22 cellular contexts compared by ENCODE assay signal in the genomic region with DNA sequence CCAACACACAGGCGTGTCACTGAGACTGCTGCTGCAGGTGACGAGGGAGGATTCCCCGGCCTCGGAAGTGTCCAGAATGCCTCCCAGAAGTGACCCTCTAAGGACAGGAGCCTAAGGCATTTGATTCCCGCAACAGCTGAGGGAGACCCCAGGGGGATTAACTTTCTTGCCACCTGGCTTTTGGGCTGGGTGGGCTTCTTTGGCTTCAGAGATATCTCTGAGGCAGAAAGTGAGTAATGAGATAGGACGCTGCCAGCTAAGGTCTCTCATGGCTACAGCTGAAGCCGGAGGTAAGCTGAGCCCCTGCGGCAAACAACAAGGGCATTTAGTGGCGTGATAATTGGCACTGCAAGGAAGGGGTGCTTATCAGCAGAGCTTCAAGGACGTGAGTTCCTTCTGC.
"Had no signal": no experiment of that assay in that cellular context is flagged by ENCODE, and none has a peak within 500 bp of the region (broad histone marks: within the 10 kb centered on the region; RNA-seq: fewer than 3 reads in every experiment).

No MANE protein-coding gene starts in this region.

- H3K27ac Mint-ChIP-seq: activated naive CD4-positive, alpha-beta T cell treated with anti-CD3 and anti-CD28 coated beads for 36 hours; activated naive CD8-positive, alpha-beta T cell treated with anti-CD3 and anti-CD28 coated beads, Interleukin-2, amount 10 ng/mL, durations not matched to agents 7 days and 5 days; effector memory CD8-positive, alpha-beta T cell; naive thymus-derived CD4-positive, alpha-beta T cell had no signal

- H3K4me1 ChIP-seq: ascending aorta had no signal

- ATAC-seq: effector memory CD8-positive, alpha-beta T cell; heart left ventricle; naive thymus-derived CD4-positive, alpha-beta T cell; right cardiac atrium had no signal

- DNase-seq: activated CD4-positive, alpha-beta T cell treated with anti-CD3 and anti-CD28 coated beads for 4 hours; activated CD4-positive, alpha-beta T cell treated with anti-CD3 and anti-CD28 coated beads, Interleukin-2, amount 50 U/mL, for 4 hours; activated effector memory CD4-positive, alpha-beta T cell treated with anti-CD3 and anti-CD28 coated beads, Interleukin-2, amount 50 U/mL, for 16 hours; activated naive CD4-positive, alpha-beta T cell treated with anti-CD3 and anti-CD28 coated beads for 36 hours; activated naive CD8-positive, alpha-beta T cell treated with anti-CD3 and anti-CD28 coated beads, Interleukin-2, amount 10 ng/mL, durations not matched to agents 7 days and 5 days; cortex of kidney; effector memory CD8-positive, alpha-beta T cell; heart left ventricle; midbrain; naive thymus-derived CD4-positive, alpha-beta T cell; nucleus accumbens; right cardiac atrium; stimulated activated CD4-positive, alpha-beta T cell treated with anti-CD3 and anti-CD28 coated beads, Interleukin-15, amount 100 ng/mL, for 24 hours; stimulated activated CD4-positive, alpha-beta T cell treated with anti-CD3 and anti-CD28 coated beads, Interleukin-2, amount 100 ng/mL, for 24 hours; stimulated activated naive CD4-positive, alpha-beta T cell; T-helper 1 cell had no signal

- H3K27ac ChIP-seq: ascending aorta, cardiac muscle cell, heart left ventricle, tibial nerve, VCaP had no signal

- H3K36me3 ChIP-seq: cardiac muscle cell, suprapubic skin had no signal

- H3K27me3 ChIP-seq: ascending aorta, cardiac muscle cell, heart left ventricle, suprapubic skin, tibial nerve had no signal

- H3K36me3 Mint-ChIP-seq: activated naive CD8-positive, alpha-beta T cell treated with anti-CD3 and anti-CD28 coated beads, Interleukin-2, amount 10 ng/mL, durations not matched to agents 7 days and 5 days; brain; naive thymus-derived CD4-positive, alpha-beta T cell had no signal

- H3K9me3 Mint-ChIP-seq: activated naive CD4-positive, alpha-beta T cell treated with anti-CD3 and anti-CD28 coated beads for 36 hours; activated naive CD8-positive, alpha-beta T cell treated with anti-CD3 and anti-CD28 coated beads, Interleukin-2, amount 10 ng/mL, durations not matched to agents 7 days and 5 days; brain; effector memory CD8-positive, alpha-beta T cell; naive thymus-derived CD4-positive, alpha-beta T cell had no signal

- H3K9me3 ChIP-seq: ascending aorta, heart left ventricle, suprapubic skin, tibial nerve had no signal

- H3K4me1 Mint-ChIP-seq: activated naive CD8-positive, alpha-beta T cell treated with anti-CD3 and anti-CD28 coated beads, Interleukin-2, amount 10 ng/mL, durations not matched to agents 7 days and 5 days had no signal

- H3K4me3 ChIP-seq: ascending aorta, cardiac muscle cell, heart left ventricle, suprapubic skin, tibial nerve had no signal

- H3K27me3 Mint-ChIP-seq: activated naive CD8-positive, alpha-beta T cell treated with anti-CD3 and anti-CD28 coated beads, Interleukin-2, amount 10 ng/mL, durations not matched to agents 7 days and 5 days; effector memory CD8-positive, alpha-beta T cell; naive thymus-derived CD4-positive, alpha-beta T cell had no signal

- H3K4me3 Mint-ChIP-seq: activated naive CD4-positive, alpha-beta T cell treated with anti-CD3 and anti-CD28 coated beads for 36 hours; activated naive CD8-positive, alpha-beta T cell treated with anti-CD3 and anti-CD28 coated beads, Interleukin-2, amount 10 ng/mL, durations not matched to agents 7 days and 5 days; brain; effector memory CD8-positive, alpha-beta T cell; naive thymus-derived CD4-positive, alpha-beta T cell had no signal
